2 cellular contexts compared by ENCODE assay signal in genomic region chr2:224038049-224038829, GRCh38.
TF ChIP-seq lines count a peak whose summit lies in the region.

No MANE protein-coding gene starts in this region.

TF ChIP-seq in IMR-90, 13 proteins besides CTCF, POLR2A, EP300 and RAD21 (continued from another document):
- TF ChIP-seq CEBPB (IDR thresholded peaks at IDR 0.05; ENCODE audit: low read depth, low read length), result no peak
- no peak for TF ChIP-seq ELK1 (IDR thresholded peaks at IDR 0.05; ENCODE audit: borderline replicate concordance, low read depth, low read length)
- no peak for TF ChIP-seq FOS (IDR thresholded peaks at IDR 0.05; ENCODE audit: low read depth, low read length)
- TF ChIP-seq USF2 (IDR thresholded peaks at IDR 0.05; ENCODE audit: low read depth, low read length), result no peak

TF ChIP-seq in WTC11, 78 proteins besides CTCF, POLR2A, EP300 and RAD21 (continued from another document):
- no peak for TF ChIP-seq ELF4 (CRISPR knock-in tag; IDR thresholded peaks at IDR 0.05; ENCODE audit: low read depth)
- TF ChIP-seq, protein P1, sequence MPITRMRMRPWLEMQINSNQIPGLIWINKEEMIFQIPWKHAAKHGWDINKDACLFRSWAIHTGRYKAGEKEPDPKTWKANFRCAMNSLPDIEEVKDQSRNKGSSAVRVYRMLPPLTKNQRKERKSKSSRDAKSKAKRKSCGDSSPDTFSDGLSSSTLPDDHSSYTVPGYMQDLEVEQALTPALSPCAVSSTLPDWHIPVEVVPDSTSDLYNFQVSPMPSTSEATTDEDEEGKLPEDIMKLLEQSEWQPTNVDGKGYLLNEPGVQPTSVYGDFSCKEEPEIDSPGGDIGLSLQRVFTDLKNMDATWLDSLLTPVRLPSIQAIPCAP (CRISPR knock-in tag; IDR thresholded peaks at IDR 0.05), result no peak
